In the genomic region with DNA sequence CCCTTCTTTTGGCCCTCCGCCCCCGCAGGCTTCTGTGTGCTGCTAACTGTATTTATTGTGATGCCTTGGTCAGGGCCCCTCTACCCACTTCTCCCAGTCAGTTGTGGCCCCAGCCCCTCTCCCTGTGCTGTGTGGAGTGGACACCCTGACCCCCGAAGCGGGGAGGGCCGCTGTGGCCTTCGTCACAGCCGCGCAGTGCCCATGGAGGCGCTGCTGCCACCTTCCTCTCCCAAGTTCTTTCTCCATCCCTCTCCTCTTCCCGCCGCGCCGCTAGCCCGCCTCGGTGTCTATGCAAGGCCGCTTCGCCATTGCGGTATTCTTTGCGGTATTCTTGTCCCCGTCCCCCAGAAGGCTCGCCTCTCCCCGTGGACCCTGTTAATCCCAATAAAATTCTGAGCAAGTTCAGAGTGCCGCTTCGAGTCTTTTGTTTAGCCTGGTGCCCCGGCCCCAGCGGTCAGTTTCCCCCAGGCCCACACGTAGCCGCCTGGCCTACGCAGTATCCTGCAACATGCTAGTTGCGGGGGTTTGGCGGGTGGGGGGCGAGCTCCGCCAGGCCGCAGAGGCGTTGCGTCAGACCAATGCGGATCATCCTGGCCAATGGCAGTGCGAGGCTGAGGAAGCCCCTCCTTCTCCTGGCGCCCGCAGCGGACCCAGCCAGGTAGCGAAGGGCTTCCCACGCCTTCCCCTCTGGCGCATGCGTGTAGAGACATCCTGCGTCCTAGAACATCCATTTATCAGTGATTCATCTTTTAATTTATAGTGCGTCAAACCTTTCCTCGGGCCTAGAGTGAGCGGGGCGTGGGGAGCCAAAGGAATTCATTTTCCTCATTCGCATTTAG, we compare ENCODE assay signal across 1 cellular context.
A peak's percentile ranks its signal among the peaks of the same experiment; 100 is the strongest.
TF ChIP-seq lines count a peak whose summit lies in the region.

No MANE protein-coding gene starts in this region.

TF ChIP-seq in WTC11, 78 proteins besides CTCF, POLR2A, EP300 and RAD21 (continued from another document and continues in another):
- TF ChIP-seq ATF2 (CRISPR knock-in tag; IDR thresholded peaks at IDR 0.05; ENCODE audit: borderline replicate concordance, low read depth) (no peak), NFE2L1 (CRISPR knock-in tag; IDR thresholded peaks at IDR 0.05) (peak; percentile 27; the same call in 1 of the 2 replicates), NR3C1 (CRISPR knock-in tag; conservative IDR thresholded peaks at IDR 0.05; ENCODE audit: low read depth) (no peak), ZNF532 (CRISPR knock-in tag; IDR thresholded peaks at IDR 0.05; ENCODE audit: borderline replicate concordance) (no peak), ATF6 (CRISPR knock-in tag; IDR thresholded peaks at IDR 0.05) (no peak), RELA (CRISPR knock-in tag; IDR thresholded peaks at IDR 0.05; ENCODE audit: borderline replicate concordance) (no peak), MXD4 (CRISPR knock-in tag; IDR thresholded peaks at IDR 0.05; ENCODE audit: borderline replicate concordance) (no peak), ZNF317 (CRISPR knock-in tag; IDR thresholded peaks at IDR 0.05; ENCODE audit: borderline replicate concordance, low read depth) (no peak), SMAD3 (CRISPR knock-in tag; IDR thresholded peaks at IDR 0.05; ENCODE audit: borderline replicate concordance) (no peak), ZNF671 (CRISPR knock-in tag; IDR thresholded peaks at IDR 0.05) (no peak), AFF4 (CRISPR knock-in tag; IDR thresholded peaks at IDR 0.05; ENCODE audit: borderline replicate concordance) (no peak), GABPB1 (CRISPR knock-in tag; IDR thresholded peaks at IDR 0.05) (no peak), GRHL2 (CRISPR knock-in tag; IDR thresholded peaks at IDR 0.05; ENCODE audit: insufficient replicate concordance, severe bottlenecking) (no peak), RORB (CRISPR knock-in tag; IDR thresholded peaks at IDR 0.05) (no peak), ELF4 (CRISPR knock-in tag; IDR thresholded peaks at IDR 0.05; ENCODE audit: low read depth) (no peak), NR1H2 (CRISPR knock-in tag; IDR thresholded peaks at IDR 0.05) (no peak)
- TF ChIP-seq, protein P1, sequence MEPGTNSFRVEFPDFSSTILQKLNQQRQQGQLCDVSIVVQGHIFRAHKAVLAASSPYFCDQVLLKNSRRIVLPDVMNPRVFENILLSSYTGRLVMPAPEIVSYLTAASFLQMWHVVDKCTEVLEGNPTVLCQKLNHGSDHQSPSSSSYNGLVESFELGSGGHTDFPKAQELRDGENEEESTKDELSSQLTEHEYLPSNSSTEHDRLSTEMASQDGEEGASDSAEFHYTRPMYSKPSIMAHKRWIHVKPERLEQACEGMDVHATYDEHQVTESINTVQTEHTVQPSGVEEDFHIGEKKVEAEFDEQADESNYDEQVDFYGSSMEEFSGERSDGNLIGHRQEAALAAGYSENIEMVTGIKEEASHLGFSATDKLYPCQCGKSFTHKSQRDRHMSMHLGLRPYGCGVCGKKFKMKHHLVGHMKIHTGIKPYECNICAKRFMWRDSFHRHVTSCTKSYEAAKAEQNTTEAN (CRISPR knock-in tag; IDR thresholded peaks at IDR 0.05): no peak
- TF ChIP-seq, protein P2, sequence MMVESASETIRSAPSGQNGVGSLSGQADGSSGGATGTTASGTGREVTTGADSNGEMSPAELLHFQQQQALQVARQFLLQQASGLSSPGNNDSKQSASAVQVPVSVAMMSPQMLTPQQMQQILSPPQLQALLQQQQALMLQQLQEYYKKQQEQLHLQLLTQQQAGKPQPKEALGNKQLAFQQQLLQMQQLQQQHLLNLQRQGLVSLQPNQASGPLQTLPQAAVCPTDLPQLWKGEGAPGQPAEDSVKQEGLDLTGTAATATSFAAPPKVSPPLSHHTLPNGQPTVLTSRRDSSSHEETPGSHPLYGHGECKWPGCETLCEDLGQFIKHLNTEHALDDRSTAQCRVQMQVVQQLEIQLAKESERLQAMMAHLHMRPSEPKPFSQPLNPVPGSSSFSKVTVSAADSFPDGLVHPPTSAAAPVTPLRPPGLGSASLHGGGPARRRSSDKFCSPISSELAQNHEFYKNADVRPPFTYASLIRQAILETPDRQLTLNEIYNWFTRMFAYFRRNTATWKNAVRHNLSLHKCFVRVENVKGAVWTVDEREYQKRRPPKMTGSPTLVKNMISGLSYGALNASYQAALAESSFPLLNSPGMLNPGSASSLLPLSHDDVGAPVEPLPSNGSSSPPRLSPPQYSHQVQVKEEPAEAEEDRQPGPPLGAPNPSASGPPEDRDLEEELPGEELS (CRISPR knock-in tag; IDR thresholded peaks at IDR 0.05): no peak
- TF ChIP-seq, protein P3, sequence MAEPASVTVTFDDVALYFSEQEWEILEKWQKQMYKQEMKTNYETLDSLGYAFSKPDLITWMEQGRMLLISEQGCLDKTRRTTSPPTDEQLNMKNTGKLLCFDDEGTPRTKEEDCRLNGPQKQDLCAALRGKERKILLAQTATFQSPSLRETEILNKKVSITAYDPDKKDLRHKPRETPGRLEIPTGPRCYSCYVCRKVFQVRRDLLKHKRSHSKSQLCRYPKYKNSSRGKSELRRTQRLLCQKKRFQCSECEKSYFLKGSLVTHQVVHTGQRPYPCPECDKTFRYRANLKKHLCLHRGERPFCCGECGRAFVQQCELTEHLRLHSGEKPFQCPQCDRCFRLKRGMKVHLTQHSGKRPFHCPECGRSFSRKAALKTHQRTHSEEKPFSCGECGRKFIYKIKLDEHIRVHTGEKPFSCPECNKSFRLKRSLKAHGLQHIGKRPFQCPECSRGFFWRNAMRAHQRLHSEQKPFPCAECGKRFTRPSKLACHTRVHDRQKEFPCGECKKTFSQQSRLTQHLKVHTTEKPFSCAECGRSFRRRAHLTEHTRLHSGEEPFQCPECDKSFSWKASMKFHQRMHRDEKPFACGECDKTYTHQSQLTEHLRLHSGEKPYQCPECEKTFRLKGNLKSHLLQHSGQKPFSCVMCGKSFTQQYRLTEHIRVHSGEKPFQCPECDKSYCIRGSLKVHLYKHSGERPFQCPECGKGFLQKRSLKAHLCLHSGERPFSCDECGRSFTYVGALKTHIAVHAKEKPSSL (CRISPR knock-in tag; conservative IDR thresholded peaks at IDR 0.05): no peak
- TF ChIP-seq, protein P4, sequence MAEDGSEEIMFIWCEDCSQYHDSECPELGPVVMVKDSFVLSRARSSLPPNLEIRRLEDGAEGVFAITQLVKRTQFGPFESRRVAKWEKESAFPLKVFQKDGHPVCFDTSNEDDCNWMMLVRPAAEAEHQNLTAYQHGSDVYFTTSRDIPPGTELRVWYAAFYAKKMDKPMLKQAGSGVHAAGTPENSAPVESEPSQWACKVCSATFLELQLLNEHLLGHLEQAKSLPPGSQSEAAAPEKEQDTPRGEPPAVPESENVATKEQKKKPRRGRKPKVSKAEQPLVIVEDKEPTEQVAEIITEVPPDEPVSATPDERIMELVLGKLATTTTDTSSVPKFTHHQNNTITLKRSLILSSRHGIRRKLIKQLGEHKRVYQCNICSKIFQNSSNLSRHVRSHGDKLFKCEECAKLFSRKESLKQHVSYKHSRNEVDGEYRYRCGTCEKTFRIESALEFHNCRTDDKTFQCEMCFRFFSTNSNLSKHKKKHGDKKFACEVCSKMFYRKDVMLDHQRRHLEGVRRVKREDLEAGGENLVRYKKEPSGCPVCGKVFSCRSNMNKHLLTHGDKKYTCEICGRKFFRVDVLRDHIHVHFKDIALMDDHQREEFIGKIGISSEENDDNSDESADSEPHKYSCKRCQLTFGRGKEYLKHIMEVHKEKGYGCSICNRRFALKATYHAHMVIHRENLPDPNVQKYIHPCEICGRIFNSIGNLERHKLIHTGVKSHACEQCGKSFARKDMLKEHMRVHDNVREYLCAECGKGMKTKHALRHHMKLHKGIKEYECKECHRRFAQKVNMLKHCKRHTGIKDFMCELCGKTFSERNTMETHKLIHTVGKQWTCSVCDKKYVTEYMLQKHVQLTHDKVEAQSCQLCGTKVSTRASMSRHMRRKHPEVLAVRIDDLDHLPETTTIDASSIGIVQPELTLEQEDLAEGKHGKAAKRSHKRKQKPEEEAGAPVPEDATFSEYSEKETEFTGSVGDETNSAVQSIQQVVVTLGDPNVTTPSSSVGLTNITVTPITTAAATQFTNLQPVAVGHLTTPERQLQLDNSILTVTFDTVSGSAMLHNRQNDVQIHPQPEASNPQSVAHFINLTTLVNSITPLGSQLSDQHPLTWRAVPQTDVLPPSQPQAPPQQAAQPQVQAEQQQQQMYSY (CRISPR knock-in tag; IDR thresholded peaks at IDR 0.05): no peak
- TF ChIP-seq, protein P5, sequence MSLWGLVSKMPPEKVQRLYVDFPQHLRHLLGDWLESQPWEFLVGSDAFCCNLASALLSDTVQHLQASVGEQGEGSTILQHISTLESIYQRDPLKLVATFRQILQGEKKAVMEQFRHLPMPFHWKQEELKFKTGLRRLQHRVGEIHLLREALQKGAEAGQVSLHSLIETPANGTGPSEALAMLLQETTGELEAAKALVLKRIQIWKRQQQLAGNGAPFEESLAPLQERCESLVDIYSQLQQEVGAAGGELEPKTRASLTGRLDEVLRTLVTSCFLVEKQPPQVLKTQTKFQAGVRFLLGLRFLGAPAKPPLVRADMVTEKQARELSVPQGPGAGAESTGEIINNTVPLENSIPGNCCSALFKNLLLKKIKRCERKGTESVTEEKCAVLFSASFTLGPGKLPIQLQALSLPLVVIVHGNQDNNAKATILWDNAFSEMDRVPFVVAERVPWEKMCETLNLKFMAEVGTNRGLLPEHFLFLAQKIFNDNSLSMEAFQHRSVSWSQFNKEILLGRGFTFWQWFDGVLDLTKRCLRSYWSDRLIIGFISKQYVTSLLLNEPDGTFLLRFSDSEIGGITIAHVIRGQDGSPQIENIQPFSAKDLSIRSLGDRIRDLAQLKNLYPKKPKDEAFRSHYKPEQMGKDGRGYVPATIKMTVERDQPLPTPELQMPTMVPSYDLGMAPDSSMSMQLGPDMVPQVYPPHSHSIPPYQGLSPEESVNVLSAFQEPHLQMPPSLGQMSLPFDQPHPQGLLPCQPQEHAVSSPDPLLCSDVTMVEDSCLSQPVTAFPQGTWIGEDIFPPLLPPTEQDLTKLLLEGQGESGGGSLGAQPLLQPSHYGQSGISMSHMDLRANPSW (CRISPR knock-in tag; conservative IDR thresholded peaks at IDR 0.05; ENCODE audit: low read depth): no peak
